9 cellular contexts compared by ENCODE assay signal in genomic region chr10:73713912-73714311, GRCh38. TPM values are rescaled to one million over a fixed set of nuclear protein-coding genes. Genes with fewer than 3 reads are reported as not detected.
"Had no signal": no experiment of that assay in that cellular context is flagged by ENCODE, and none has a peak within 500 bp of the region (broad histone marks: within the 10 kb centered on the region; RNA-seq: fewer than 3 reads in every experiment).

No MANE protein-coding gene starts in this region.

RNA-seq across cellular contexts. Expression of gene SYNPO2L, which starts 58.1 kb away (rescaled TPM):
- total RNA-seq: activated CD4-positive, alpha-beta memory T cell treated with anti-CD3 and anti-CD28 coated beads, Interleukin-2, amount 10 ng/mL, durations not matched to agents 7 days and 5 days; activated CD4-positive, alpha-beta T cell treated with anti-CD3 and anti-CD28 coated beads for 36 hours; activated CD8-positive, alpha-beta memory T cell treated with anti-CD3 and anti-CD28 coated beads for 36 hours; activated naive CD4-positive, alpha-beta T cell treated with anti-CD3 and anti-CD28 coated beads for 36 hours; activated T-helper 17 cell treated with anti-CD3 and anti-CD28 coated beads, Interleukin-2, amount 50 U/mL, for 72 hours; MCF 10A; OCI-LY7; Peyer's patch; SJSA1 had no signal
